Comparison of ENCODE assay signal across 2 cellular contexts in the genomic region with DNA sequence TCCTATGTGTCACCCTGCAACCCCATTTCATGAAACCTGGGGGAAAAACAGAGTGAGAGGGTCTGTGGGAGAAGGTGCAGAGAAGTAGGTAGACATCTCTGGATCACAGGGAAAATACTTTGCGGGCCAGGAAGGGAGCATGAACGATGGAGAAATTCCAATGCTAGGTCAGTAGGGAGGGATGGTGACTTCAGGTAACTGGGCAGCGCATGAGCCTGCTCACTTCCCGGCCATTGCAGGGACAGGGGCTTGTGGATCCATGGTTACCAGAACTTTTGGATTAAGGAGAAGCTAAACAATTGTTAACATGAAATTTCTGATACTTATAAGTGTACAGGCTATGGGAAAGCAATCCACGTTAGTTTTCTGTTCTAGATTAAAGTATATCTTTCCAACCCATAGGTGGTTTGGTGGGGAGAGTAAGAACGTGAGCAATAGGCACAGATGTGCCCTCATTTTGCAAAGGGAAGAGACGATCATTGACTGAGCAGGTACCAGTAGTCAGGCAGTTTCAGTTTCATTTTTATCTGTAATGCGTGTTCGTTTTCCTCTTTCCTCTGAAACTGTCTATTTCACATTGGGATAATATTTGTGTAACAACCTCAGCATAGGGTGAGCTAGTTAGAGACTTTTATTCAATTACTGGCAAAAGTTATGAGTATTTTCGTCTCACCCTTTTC.
TF ChIP-seq lines count a peak whose summit lies in the region.

No MANE protein-coding gene starts in this region.

TF ChIP-seq in IMR-90, 13 proteins besides CTCF, POLR2A, EP300 and RAD21 (continued from another document):
- TF ChIP-seq RCOR1 (IDR thresholded peaks at IDR 0.05; ENCODE audit: insufficient replicate concordance, low read length) (no peak), NFE2L2 (IDR thresholded peaks at IDR 0.05; ENCODE audit: low read depth, low read length) (no peak), RFX5 (IDR thresholded peaks at IDR 0.05; ENCODE audit: low read depth, low read length) (no peak), CEBPB (IDR thresholded peaks at IDR 0.05; ENCODE audit: low read depth, low read length) (no peak), BHLHE40 (IDR thresholded peaks at IDR 0.05; ENCODE audit: low read depth, low read length) (no peak), MAZ (IDR thresholded peaks at IDR 0.05; ENCODE audit: borderline replicate concordance, low read depth, low read length) (no peak), FOS (IDR thresholded peaks at IDR 0.05; ENCODE audit: low read depth, low read length) (no peak), MAFK (IDR thresholded peaks at IDR 0.05; ENCODE audit: low read depth, low read length) (no peak), MXI1 (IDR thresholded peaks at IDR 0.05; ENCODE audit: borderline replicate concordance, low read depth, low read length) (no peak)
- TF ChIP-seq, protein P1, sequence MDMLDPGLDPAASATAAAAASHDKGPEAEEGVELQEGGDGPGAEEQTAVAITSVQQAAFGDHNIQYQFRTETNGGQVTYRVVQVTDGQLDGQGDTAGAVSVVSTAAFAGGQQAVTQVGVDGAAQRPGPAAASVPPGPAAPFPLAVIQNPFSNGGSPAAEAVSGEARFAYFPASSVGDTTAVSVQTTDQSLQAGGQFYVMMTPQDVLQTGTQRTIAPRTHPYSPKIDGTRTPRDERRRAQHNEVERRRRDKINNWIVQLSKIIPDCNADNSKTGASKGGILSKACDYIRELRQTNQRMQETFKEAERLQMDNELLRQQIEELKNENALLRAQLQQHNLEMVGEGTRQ (IDR thresholded peaks at IDR 0.05; ENCODE audit: low read depth, low read length) = no peak
- TF ChIP-seq, protein P2, sequence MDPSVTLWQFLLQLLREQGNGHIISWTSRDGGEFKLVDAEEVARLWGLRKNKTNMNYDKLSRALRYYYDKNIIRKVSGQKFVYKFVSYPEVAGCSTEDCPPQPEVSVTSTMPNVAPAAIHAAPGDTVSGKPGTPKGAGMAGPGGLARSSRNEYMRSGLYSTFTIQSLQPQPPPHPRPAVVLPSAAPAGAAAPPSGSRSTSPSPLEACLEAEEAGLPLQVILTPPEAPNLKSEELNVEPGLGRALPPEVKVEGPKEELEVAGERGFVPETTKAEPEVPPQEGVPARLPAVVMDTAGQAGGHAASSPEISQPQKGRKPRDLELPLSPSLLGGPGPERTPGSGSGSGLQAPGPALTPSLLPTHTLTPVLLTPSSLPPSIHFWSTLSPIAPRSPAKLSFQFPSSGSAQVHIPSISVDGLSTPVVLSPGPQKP (IDR thresholded peaks at IDR 0.05; ENCODE audit: borderline replicate concordance, low read depth, low read length) = no peak

TF ChIP-seq in H1, 55 proteins besides CTCF, POLR2A, EP300 and RAD21 (continued from another document):
- no peak for TF ChIP-seq GTF2F1 (IDR thresholded peaks at IDR 0.05; ENCODE audit: borderline replicate concordance, low read depth, low read length)
- TF ChIP-seq, protein P3, sequence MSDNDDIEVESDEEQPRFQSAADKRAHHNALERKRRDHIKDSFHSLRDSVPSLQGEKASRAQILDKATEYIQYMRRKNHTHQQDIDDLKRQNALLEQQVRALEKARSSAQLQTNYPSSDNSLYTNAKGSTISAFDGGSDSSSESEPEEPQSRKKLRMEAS (IDR thresholded peaks at IDR 0.05) = no peak
- no peak for TF ChIP-seq EZH2 (IDR thresholded peaks at IDR 0.05; ENCODE audit: low read depth, low read length, severe bottlenecking)
- no peak for TF ChIP-seq NANOG (IDR thresholded peaks at IDR 0.05; ENCODE audit: insufficient read depth, low read depth, low read length, poor library complexity, severe bottlenecking)
- TF ChIP-seq POU5F1 (IDR thresholded peaks at IDR 0.05; ENCODE audit: low read depth, low read length) = no peak
- TF ChIP-seq, protein P4, sequence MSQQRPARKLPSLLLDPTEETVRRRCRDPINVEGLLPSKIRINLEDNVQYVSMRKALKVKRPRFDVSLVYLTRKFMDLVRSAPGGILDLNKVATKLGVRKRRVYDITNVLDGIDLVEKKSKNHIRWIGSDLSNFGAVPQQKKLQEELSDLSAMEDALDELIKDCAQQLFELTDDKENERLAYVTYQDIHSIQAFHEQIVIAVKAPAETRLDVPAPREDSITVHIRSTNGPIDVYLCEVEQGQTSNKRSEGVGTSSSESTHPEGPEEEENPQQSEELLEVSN (IDR thresholded peaks at IDR 0.05) = no peak
- no peak for TF ChIP-seq RFX5 (IDR thresholded peaks at IDR 0.05; ENCODE audit: borderline replicate concordance, low read depth, low read length)
- no peak for TF ChIP-seq CBX8 (IDR thresholded peaks at IDR 0.05; ENCODE audit: borderline replicate concordance, low read depth, low read length)
- no peak for TF ChIP-seq HDAC2 (IDR thresholded peaks at IDR 0.05; ENCODE audit: borderline replicate concordance in 1 of 2, low read depth in 2 of 2, low read length in 2 of 2)
- TF ChIP-seq CTBP2 (IDR thresholded peaks at IDR 0.05; ENCODE audit: borderline replicate concordance, insufficient read depth, insufficient read length, low read length) = no peak
- no peak for TF ChIP-seq RBBP5 (IDR thresholded peaks at IDR 0.05; ENCODE audit: borderline replicate concordance, low read depth, low read length)
- no peak for TF ChIP-seq FOSL1 (IDR thresholded peaks at IDR 0.05; ENCODE audit: insufficient read depth, low read depth, low read length)
- TF ChIP-seq SP1 (IDR thresholded peaks at IDR 0.05; ENCODE audit: low read depth, low read length) = no peak
- no peak for TF ChIP-seq JUND (IDR thresholded peaks at IDR 0.05; ENCODE audit: low read length)
TF ChIP-seq in H1: peak in this region for 0.
